Comparison of ENCODE assay signal across 18 cellular contexts in genomic region chr15:90617171-90617570, GRCh38.
DNase-seq lines count a peak whose midpoint lies in the region; ATAC-seq and TF ChIP-seq lines count a peak whose summit lies in the region.
"Had no signal": no experiment of that assay in that cellular context is flagged by ENCODE, and none has a peak within 500 bp of the region (broad histone marks: within the 10 kb centered on the region; RNA-seq: fewer than 3 reads in every experiment).

No MANE protein-coding gene starts in this region.

- H3K9me3 ChIP-seq in uterus (no peaks in the 10 kb centered on the region), spleen (no peaks in the 10 kb centered on the region)
- H3K9me3 ChIP-seq: colonic mucosa, heart right ventricle had no signal

- no peak overlapping the region for H3K4me3 Mint-ChIP-seq in activated naive CD8-positive, alpha-beta T cell
- H3K4me3 Mint-ChIP-seq in activated naive CD8-positive, alpha-beta T cell treated with anti-CD3 and anti-CD28 coated beads for 36 hours = no peak overlapping the region
- H3K4me3 Mint-ChIP-seq in activated naive CD8-positive, alpha-beta T cell treated with anti-CD3 and anti-CD28 coated beads, Interleukin-2, amount 10 ng/mL, durations not matched to agents 7 days and 5 days = no peak overlapping the region
- peak overlapping the region in 1 of 10 donors; percentile 51 for H3K4me3 Mint-ChIP-seq in naive thymus-derived CD8-positive, alpha-beta T cell
- H3K4me3 Mint-ChIP-seq: H9, naive B cell had no signal

- H3K9me3 Mint-ChIP-seq in activated naive CD8-positive, alpha-beta T cell (ENCODE audit: low read depth) = no peaks in the 10 kb centered on the region
- H3K9me3 Mint-ChIP-seq in activated naive CD8-positive, alpha-beta T cell treated with anti-CD3 and anti-CD28 coated beads for 36 hours = no peaks in the 10 kb centered on the region
- H3K9me3 Mint-ChIP-seq in activated naive CD8-positive, alpha-beta T cell treated with anti-CD3 and anti-CD28 coated beads, Interleukin-2, amount 10 ng/mL, durations not matched to agents 7 days and 5 days = no peaks in the 10 kb centered on the region
- H3K9me3 Mint-ChIP-seq in naive thymus-derived CD8-positive, alpha-beta T cell = no peaks in the 10 kb centered on the region
- H3K9me3 Mint-ChIP-seq: H9, naive B cell had no signal

- peaks cover 47% of the 10 kb centered on the region for H3K4me1 Mint-ChIP-seq in activated naive CD8-positive, alpha-beta T cell (ENCODE audit: low read depth)
- peaks cover 36% of the 10 kb centered on the region for H3K4me1 Mint-ChIP-seq in activated naive CD8-positive, alpha-beta T cell treated with anti-CD3 and anti-CD28 coated beads for 36 hours
- H3K4me1 Mint-ChIP-seq in activated naive CD8-positive, alpha-beta T cell treated with anti-CD3 and anti-CD28 coated beads, Interleukin-2, amount 10 ng/mL, durations not matched to agents 7 days and 5 days = peaks cover 28% of the 10 kb centered on the region
- peaks cover 19 to 45% (median 37%) of the 10 kb centered on the region in 4 donors for H3K4me1 Mint-ChIP-seq in naive thymus-derived CD8-positive, alpha-beta T cell

- H3K4me3 ChIP-seq in uterus (no peak overlapping the region), spleen (no peak overlapping the region)
- H3K4me3 ChIP-seq: colonic mucosa, heart right ventricle had no signal

- no peaks in the 10 kb centered on the region for H3K27me3 ChIP-seq in uterus
- H3K27me3 ChIP-seq in spleen (replicated peaks in 1 of 7) = no peaks in the 10 kb centered on the region
- H3K27me3 ChIP-seq: colonic mucosa, heart right ventricle had no signal

- H3K4me1 ChIP-seq in uterus = peaks cover 0 to 3% of the 10 kb centered on the region in 2 donors
- peaks cover 5 to 39% (median 15%) of the 10 kb centered on the region in 6 donors for H3K4me1 ChIP-seq in spleen
- H3K4me1 ChIP-seq: colonic mucosa had no signal

- no peak for TF ChIP-seq POLR2A in uterus (IDR thresholded peaks at IDR 0.05)
- TF ChIP-seq POLR2A in spleen (IDR thresholded peaks at IDR 0.05) = no peak

- H3K27ac Mint-ChIP-seq in activated naive CD8-positive, alpha-beta T cell = peak overlapping the region; percentile 76
- no peak overlapping the region for H3K27ac Mint-ChIP-seq in activated naive CD8-positive, alpha-beta T cell treated with anti-CD3 and anti-CD28 coated beads for 36 hours
- peak overlapping the region; percentile 26 for H3K27ac Mint-ChIP-seq in activated naive CD8-positive, alpha-beta T cell treated with anti-CD3 and anti-CD28 coated beads, Interleukin-2, amount 10 ng/mL, durations not matched to agents 7 days and 5 days
- H3K27ac Mint-ChIP-seq in naive thymus-derived CD8-positive, alpha-beta T cell = peak overlapping the region in 6 of 10 donors; percentile 35 to 72 (median 45)

- peaks cover 18% of the 10 kb centered on the region for H3K36me3 Mint-ChIP-seq in activated naive CD8-positive, alpha-beta T cell
- peaks cover 31% of the 10 kb centered on the region for H3K36me3 Mint-ChIP-seq in activated naive CD8-positive, alpha-beta T cell treated with anti-CD3 and anti-CD28 coated beads for 36 hours
- peaks cover 37% of the 10 kb centered on the region for H3K36me3 Mint-ChIP-seq in activated naive CD8-positive, alpha-beta T cell treated with anti-CD3 and anti-CD28 coated beads, Interleukin-2, amount 10 ng/mL, durations not matched to agents 7 days and 5 days
- H3K36me3 Mint-ChIP-seq in naive thymus-derived CD8-positive, alpha-beta T cell = peaks cover 15 to 64% (median 27%) of the 10 kb centered on the region in 3 donors

- 79 to 88% (median 86%) methylated on average over 5 of the region's 5 CpGs for WGBS in spleen, 5 donors

- POLR2A ChIA-PET in activated naive CD8-positive, alpha-beta T cell treated with anti-CD3 and anti-CD28 coated beads, Interleukin-2, amount 10 ng/mL, durations not matched to agents 7 days and 5 days (lab: Charles Lee) = no interaction called here
- POLR2A ChIA-PET in naive thymus-derived CD8-positive, alpha-beta T cell (lab: Charles Lee) = no interaction called here

- intact Hi-C loops in uterus (cut with DNase I; ENCODE audit: low total_unique reads) (no loop called here), spleen (cut with DNase I; ENCODE audit: low total_unique reads) (no loop called here)

- no peak for DNase-seq in activated naive CD8-positive, alpha-beta T cell treated with anti-CD3 and anti-CD28 coated beads for 36 hours
- no peak for DNase-seq in activated naive CD8-positive, alpha-beta T cell treated with anti-CD3 and anti-CD28 coated beads, Interleukin-2, amount 10 ng/mL, durations not matched to agents 7 days and 5 days
- no peak for DNase-seq in naive thymus-derived CD8-positive, alpha-beta T cell
- DNase-seq in uterus = no peak
- DNase-seq in spleen = no peak
- no peak for DNase-seq in AML-193 (lab: John Stamatoyannopoulos, UW)
- DNase-seq in T-helper 9 cell = no peak
- DNase-seq: colonic mucosa; DMS 273 treated with DMSO at 0.1 percent for 48 hours; H9; heart right ventricle; islet precursor cell; mammary epithelial cell; naive B cell; NCI-H187 treated with DMSO at 0.1 percent for 48 hours; NCI-H446; NK-92 treated with Interleukin-12 subunit alpha and Interleukin-12 subunit beta, amount 100 ng/mL, for 24 hours had no signal

- H3K27me3 Mint-ChIP-seq in activated naive CD8-positive, alpha-beta T cell = no peaks in the 10 kb centered on the region
- no peaks in the 10 kb centered on the region for H3K27me3 Mint-ChIP-seq in activated naive CD8-positive, alpha-beta T cell treated with anti-CD3 and anti-CD28 coated beads for 36 hours
- no peaks in the 10 kb centered on the region for H3K27me3 Mint-ChIP-seq in activated naive CD8-positive, alpha-beta T cell treated with anti-CD3 and anti-CD28 coated beads, Interleukin-2, amount 10 ng/mL, durations not matched to agents 7 days and 5 days
- no peaks in the 10 kb centered on the region for H3K27me3 Mint-ChIP-seq in naive thymus-derived CD8-positive, alpha-beta T cell
- H3K27me3 Mint-ChIP-seq: naive B cell had no signal

- TF ChIP-seq CTCF in uterus (IDR thresholded peaks at IDR 0.05) = no peak
- no peak for TF ChIP-seq CTCF in spleen (IDR thresholded peaks at IDR 0.05 in 8 of 11, conservative IDR thresholded peaks at IDR 0.05 in 3 of 11)

- H3K27ac ChIP-seq in uterus (peak overlapping the region; percentile 25 to 30), spleen (no peak overlapping the region)
- H3K27ac ChIP-seq: colonic mucosa had no signal

- no peaks in the 10 kb centered on the region for H3K36me3 ChIP-seq in uterus
- peaks cover 0 to 85% (median 24%) of the 10 kb centered on the region in 6 donors for H3K36me3 ChIP-seq in spleen
- H3K36me3 ChIP-seq: colonic mucosa had no signal

- no peak for ATAC-seq in activated naive CD8-positive, alpha-beta T cell treated with anti-CD3 and anti-CD28 coated beads, Interleukin-2, amount 10 ng/mL, durations not matched to agents 7 days and 5 days (ENCODE audit: low read depth)
- ATAC-seq in naive thymus-derived CD8-positive, alpha-beta T cell = no peak

Comparison
In these comparisons a context has a peak if more than half of its experiments do, and no peak if none do; other contexts are left out.
1. H3K27ac ChIP-seq: peak in uterus (2 of 2); none in spleen (0 of 8).